8 cellular contexts compared by ENCODE assay signal in genomic region chr21:15063821-15064575, GRCh38. TPM values are rescaled to one million over a fixed set of nuclear protein-coding genes. Genes with fewer than 3 reads are reported as not detected.
DNase-seq lines count a peak whose midpoint lies in the region; ATAC-seq and TF ChIP-seq lines count a peak whose summit lies in the region.

No MANE protein-coding gene starts in this region.

- DNase-seq in COLO668 (lab: John Stamatoyannopoulos, UW; ENCODE audit: unreplicated experiment) (peak; percentile 72), LHCN-M2 (ENCODE audit: low read depth) (peak; percentile 50), adrenal gland (peak; percentile 51 to 76 (median 61)), left ventricle myocardium superior (peak; percentile 75), D341Med (ENCODE audit: low spot score) (no peak), NCI-H226 (no peak)

- H3K27me3 ChIP-seq in adrenal gland (no peaks in the 10 kb centered on the region), parathyroid adenoma (ENCODE audit: control insufficient read depth, insufficient read depth, low read length) (no peaks in the 10 kb centered on the region)

- intact Hi-C loops in adrenal gland (cut with DNase I): loop anchor here (5.0 to 10.0 kb wide), 3 partner anchors 62 to 199 kb away; no protein-coding TSS in a partner anchor
- intact Hi-C loops in left ventricle myocardium superior (cut with micrococcal nuclease): loop anchor here (10.0 kb wide), 3 partner anchors 59 to 421 kb away; no protein-coding TSS in a partner anchor

- TF ChIP-seq CTCF in adrenal gland (IDR thresholded peaks at IDR 0.05): no peak
- TF ChIP-seq CTCF in parathyroid adenoma (IDR thresholded peaks at IDR 0.05): no peak

- TF ChIP-seq POLR2A in adrenal gland (IDR thresholded peaks at IDR 0.05): peak in 1 of 2 donors; percentile 21

- H3K36me3 ChIP-seq in adrenal gland (replicated peaks in 1 of 2): no peaks in the 10 kb centered on the region
- no peaks in the 10 kb centered on the region for H3K36me3 ChIP-seq in parathyroid adenoma (ENCODE audit: control insufficient read depth, insufficient read depth, low read length)

- peak overlapping the region; percentile 61 for H3K9ac ChIP-seq in parathyroid adenoma

- peak overlapping the region; percentile 49 for H3K4me2 ChIP-seq in parathyroid adenoma (ENCODE audit: low read length)

- H3K79me2 ChIP-seq in parathyroid adenoma: no peaks in the 10 kb centered on the region

- no peaks in the 10 kb centered on the region for H3K9me3 ChIP-seq in adrenal gland (replicated peaks in 1 of 3)
- H3K9me3 ChIP-seq in parathyroid adenoma (ENCODE audit: control insufficient read depth, low read length): no peaks in the 10 kb centered on the region

- peaks cover 27 to 48% of the 10 kb centered on the region in 2 donors for H3K4me1 ChIP-seq in adrenal gland (replicated peaks in 1 of 2)
- H3K4me1 ChIP-seq in parathyroid adenoma: no peaks in the 10 kb centered on the region

- 0 to 1% (median 1%) methylated on average over 7 to 57 of the region's 57 CpGs for WGBS in adrenal gland, 4 donors

- ATAC-seq in GM21576 (IDR thresholded peaks at IDR 0.05; ENCODE audit: unreplicated experiment) (peak; percentile 7), left ventricle myocardium superior (peak; percentile 19)

- H3K27ac ChIP-seq in adrenal gland (peak overlapping the region; percentile 70 to 99 (median 96)), parathyroid adenoma (peak overlapping the region; percentile 53)

- H3K4me3 ChIP-seq in adrenal gland (peak overlapping the region; percentile 4 to 96 (median 89)), parathyroid adenoma (ENCODE audit: low read depth, low read length) (peak overlapping the region; percentile 61)

- H2AFZ ChIP-seq in parathyroid adenoma: peak overlapping the region; percentile 64

RNA-seq across cellular contexts. Expression of gene NRIP1, which starts 0.8 kb away (rescaled TPM):
- total RNA-seq in LHCN-M2 (2014; rRNA removed) (18.8 and 25.7 TPM in 2 replicates), adrenal gland (10 to 100 TPM; 27.4 to 75.8 (median 50.0) TPM), left ventricle myocardium superior (18.1 TPM)
- polyA plus RNA-seq in LHCN-M2 (2012): 2.9 TPM
- 10 to 100 TPM in 1 of 3 donors, 1 to 10 TPM in 2; 8.0 to 31.4 (median 8.6) TPM for polyA plus RNA-seq in adrenal gland

Comparison
In these comparisons a context has a peak if more than half of its experiments do, and no peak if none do; other contexts are left out.
1. DNase-seq: peak in COLO668 (single experiment), LHCN-M2 (single experiment), adrenal gland (7 of 7) and left ventricle myocardium superior (single experiment); none in D341Med (single experiment) and NCI-H226 (single experiment).